In the genomic region with DNA sequence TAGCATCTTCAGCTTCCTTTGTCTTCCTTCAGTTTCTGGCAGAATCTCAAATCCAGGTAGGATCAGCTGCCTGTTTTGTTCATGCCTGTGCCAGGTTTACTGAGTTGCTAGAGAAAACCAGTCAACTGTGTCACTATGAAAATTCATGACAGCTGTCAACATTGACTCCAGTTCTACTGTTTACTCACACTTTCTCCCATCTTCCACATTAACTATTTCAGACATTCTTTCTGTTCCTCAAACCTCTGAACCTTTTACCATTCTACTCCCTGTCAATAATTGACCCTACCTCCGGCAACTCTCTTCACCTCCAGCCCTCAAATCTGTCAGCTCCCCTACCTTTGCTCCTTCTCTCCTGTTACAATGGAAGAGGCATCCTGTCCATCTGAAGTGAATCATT, we compare ENCODE assay signal across 10 cellular contexts. TPM values are rescaled to one million over a fixed set of nuclear protein-coding genes. Genes with fewer than 3 reads are reported as not detected.
A peak's percentile ranks its signal among the peaks of the same experiment; 100 is the strongest.
DNase-seq lines count a peak whose midpoint lies in the region; ATAC-seq and TF ChIP-seq lines count a peak whose summit lies in the region.
"Had no signal": no experiment of that assay in that cellular context is flagged by ENCODE, and none has a peak within 500 bp of the region (broad histone marks: within the 10 kb centered on the region; RNA-seq: fewer than 3 reads in every experiment).

No MANE protein-coding gene starts in this region.

- H3K4me1 Mint-ChIP-seq in osteocyte (ENCODE audit: unreplicated experiment) = no peaks in the 10 kb centered on the region

- H3K4me3 ChIP-seq in vagina = no peak overlapping the region

- no peaks in the 10 kb centered on the region for H3K4me1 ChIP-seq in vagina

- H3K36me3 ChIP-seq in vagina = no peaks in the 10 kb centered on the region

- intact Hi-C loops in vagina (cut with DNase I) = no loop called here

- no peaks in the 10 kb centered on the region for H3K9me3 Mint-ChIP-seq in osteocyte (ENCODE audit: unreplicated experiment)

- no peak overlapping the region for H3K4me3 Mint-ChIP-seq in osteocyte (ENCODE audit: unreplicated experiment)

- TF ChIP-seq CTCF in vagina (IDR thresholded peaks at IDR 0.05) (no peak), osteocyte (IDR thresholded peaks at IDR 0.05) (no peak)

- H3K27ac Mint-ChIP-seq in osteocyte (ENCODE audit: unreplicated experiment) = no peak overlapping the region

- no peaks in the 10 kb centered on the region for H3K9me3 ChIP-seq in vagina

- H3K36me3 Mint-ChIP-seq in osteocyte (ENCODE audit: unreplicated experiment) = no peaks in the 10 kb centered on the region

- H3K27me3 ChIP-seq in vagina = no peaks in the 10 kb centered on the region

- peaks cover 58% of the 10 kb centered on the region for H3K27me3 Mint-ChIP-seq in osteocyte (ENCODE audit: unreplicated experiment)

- DNase-seq in NCI-H510A treated with DMSO at 0.1 percent for 48 hours (lab: John Stamatoyannopoulos, UW) (peak; percentile 26), NCI-H510A (lab: John Stamatoyannopoulos, UW) (no peak), NAMALWA (ENCODE audit: low spot score) (peak; percentile 3), vagina (ENCODE audit: extremely low spot score in 2 of 2) (no peak), AG08395 (ENCODE audit: low spot score) (no peak), osteocyte (ENCODE audit: extremely low spot score, unreplicated experiment) (no peak), OCI-M2 (lab: John Stamatoyannopoulos, UW; ENCODE audit: unreplicated experiment) (no peak)
- DNase-seq: PC-3 had no signal

- peak; percentile 87 for ATAC-seq in HG02840 (IDR thresholded peaks at IDR 0.05; ENCODE audit: low FRiP score, unreplicated experiment)
- ATAC-seq: PC-3 had no signal

- no peak for TF ChIP-seq POLR2A in vagina (IDR thresholded peaks at IDR 0.05)

- no peak overlapping the region for H3K27ac ChIP-seq in vagina

RNA-seq across cellular contexts. Expression of gene ENPP4, which starts 8.5 kb away (rescaled TPM):
- 4.4 TPM for total RNA-seq in vagina
- 0.18 and 0.27 TPM in 2 replicates for total RNA-seq in osteocyte

RNA-seq across cellular contexts. Expression of gene ENPP5, which starts 32.5 kb away (rescaled TPM):
- total RNA-seq in vagina (2.5 TPM), osteocyte (not detected in 2 replicates)
- total RNA-seq: lung microvascular endothelial cell had no signal

Comparison
In these comparisons a context has a peak if more than half of its experiments do, and no peak if none do; other contexts are left out.
1. DNase-seq: peak in NCI-H510A treated with DMSO at 0.1 percent for 48 hours (single experiment) and NAMALWA (single experiment); none in NCI-H510A (single experiment), vagina (0 of 2), AG08395 (single experiment), osteocyte (single experiment) and OCI-M2 (single experiment).